ENCODE assay signal across 28 cellular contexts in the genomic region with DNA sequence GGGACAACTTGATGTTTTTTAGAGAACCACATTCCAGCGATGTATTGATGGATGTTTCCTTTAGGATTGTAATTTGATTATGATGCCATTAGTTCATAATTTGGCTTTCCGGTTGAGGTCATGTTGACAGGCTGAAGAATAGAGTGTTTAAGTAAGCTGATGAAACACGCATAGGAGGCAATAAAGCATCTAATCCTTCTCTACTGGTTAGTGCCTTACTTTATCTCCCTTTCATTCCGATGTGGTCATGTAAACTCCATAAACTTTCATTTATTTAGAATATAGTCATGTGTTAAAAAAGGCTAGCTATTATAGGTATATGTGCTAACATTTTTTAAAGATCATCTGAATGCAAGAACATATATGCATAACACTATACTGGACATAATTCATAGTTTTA. TPM values are rescaled to one million over a fixed set of nuclear protein-coding genes. Genes with fewer than 3 reads are reported as not detected.
"Had no signal": no experiment of that assay in that cellular context is flagged by ENCODE, and none has a peak within 500 bp of the region (broad histone marks: within the 10 kb centered on the region; RNA-seq: fewer than 3 reads in every experiment).

No MANE protein-coding gene starts in this region.

- H3K4me3 ChIP-seq: colonic mucosa, esophagus muscularis mucosa, gastrocnemius medialis, heart right ventricle, left lung, lower lobe of right lung, mucosa of descending colon had no signal

- H3K27me3 Mint-ChIP-seq: dendritic cell treated with granulocyte-macrophage colony-stimulating factor and Interleukin-4, amounts not matched to agents 40 ng/mL and 50 ng/mL, for 4 days; effector memory CD8-positive, alpha-beta T cell had no signal

- H3K27ac Mint-ChIP-seq: dendritic cell treated with granulocyte-macrophage colony-stimulating factor and Interleukin-4, amounts not matched to agents 40 ng/mL and 50 ng/mL, for 4 days; effector memory CD8-positive, alpha-beta T cell; endodermal cell; mesothelial cell of epicardium; naive B cell had no signal

- H3K4me1 Mint-ChIP-seq: endodermal cell, mesothelial cell of epicardium, naive B cell had no signal

- ATAC-seq: effector memory CD8-positive, alpha-beta T cell; gastrocnemius medialis; left cardiac atrium; left lung; left ventricle myocardium superior; lower lobe of right lung; mucosa of descending colon had no signal

- H3K4me3 Mint-ChIP-seq: dendritic cell treated with granulocyte-macrophage colony-stimulating factor and Interleukin-4, amounts not matched to agents 40 ng/mL and 50 ng/mL, for 4 days; effector memory CD8-positive, alpha-beta T cell; endodermal cell; mesothelial cell of epicardium; naive B cell had no signal

- H3K4me1 ChIP-seq: colonic mucosa, gastrocnemius medialis, left lung, lower lobe of right lung had no signal

- FAIRE-seq: endometrium, keratinocyte had no signal

- DNase-seq: colonic mucosa; cortex of kidney; effector CD8-positive, alpha-beta T cell; effector memory CD8-positive, alpha-beta T cell; endodermal cell; foreskin fibroblast; foreskin melanocyte; gastrocnemius medialis; glutamatergic neuron; head of caudate nucleus; heart right ventricle; hippocampal formation; left cardiac atrium; left lung; left ventricle myocardium superior; lower lobe of right lung; mesenchymal stem cell; mucosa of descending colon; naive B cell had no signal

- H3K36me3 Mint-ChIP-seq: mesothelial cell of epicardium, naive B cell had no signal

- H3K9me3 ChIP-seq: colonic mucosa, esophagus muscularis mucosa, gastrocnemius medialis, heart right ventricle, left lung, lower lobe of right lung, mucosa of descending colon had no signal

- H3K36me3 ChIP-seq: colonic mucosa, esophagus muscularis mucosa, gastrocnemius medialis, heart right ventricle, left lung, lower lobe of right lung had no signal

- H3K27ac ChIP-seq: colonic mucosa, esophagus muscularis mucosa, gastrocnemius medialis, heart right ventricle, left lung, lower lobe of right lung had no signal

- H3K9me3 Mint-ChIP-seq: dendritic cell treated with granulocyte-macrophage colony-stimulating factor and Interleukin-4, amounts not matched to agents 40 ng/mL and 50 ng/mL, for 4 days; effector memory CD8-positive, alpha-beta T cell; naive B cell had no signal

RNA-seq across cellular contexts. Expression of a gene that starts 15.0 kb away (rescaled TPM):
- total RNA-seq: dermis microvascular lymphatic vessel endothelial cell, glomerular endothelial cell, left lung, lung microvascular endothelial cell, mesenteric fat pad, mesothelial cell of epicardium had no signal
